Comparison of ENCODE assay signal across 7 cellular contexts in the genomic region with DNA sequence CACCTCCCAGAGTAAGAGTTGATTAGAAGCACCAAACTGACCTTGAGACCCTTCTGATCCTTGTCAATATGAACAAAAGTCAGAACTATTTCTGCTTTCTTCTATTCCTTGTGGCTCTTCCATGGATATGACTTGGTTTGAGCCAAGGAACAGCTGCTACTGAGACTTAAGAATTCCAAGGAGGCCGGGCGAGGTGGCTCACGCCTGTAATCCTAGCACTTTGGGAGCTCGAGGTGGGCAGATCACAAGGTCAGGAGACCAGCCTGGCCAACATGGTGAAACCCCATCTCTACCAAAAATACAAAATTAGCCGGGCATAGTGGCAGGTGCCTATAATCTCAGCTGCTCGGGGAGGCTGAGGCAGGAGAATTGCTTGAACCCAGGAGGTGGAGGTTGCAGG. TPM values are rescaled to one million over a fixed set of nuclear protein-coding genes. Genes with fewer than 3 reads are reported as not detected.
"Had no signal": no experiment of that assay in that cellular context is flagged by ENCODE, and none has a peak within 500 bp of the region (broad histone marks: within the 10 kb centered on the region; RNA-seq: fewer than 3 reads in every experiment).

No MANE protein-coding gene starts in this region.

RNA-seq across cellular contexts. Expression of gene CHRNG, which starts 31.0 kb away (rescaled TPM):
- total RNA-seq: GM23248, H4, H7, HepG2, HFFc6, HT1080 had no signal
- polyA plus RNA-seq: GM23248, HepG2, IgD-negative memory B cell had no signal

RNA-seq across cellular contexts. Expression of gene CHRND, which starts 44.5 kb away (rescaled TPM):
- total RNA-seq: GM23248, H4, H7, HepG2, HFFc6, HT1080 had no signal
- polyA plus RNA-seq: GM23248, IgD-negative memory B cell had no signal

RNA-seq across cellular contexts. Expression of gene PRSS56, which starts 50.3 kb away (rescaled TPM):
- total RNA-seq: GM23248, H4, H7, HepG2, HFFc6, HT1080 had no signal
- polyA plus RNA-seq: GM23248, HepG2, IgD-negative memory B cell had no signal
